16 cellular contexts compared by ENCODE assay signal in the genomic region with DNA sequence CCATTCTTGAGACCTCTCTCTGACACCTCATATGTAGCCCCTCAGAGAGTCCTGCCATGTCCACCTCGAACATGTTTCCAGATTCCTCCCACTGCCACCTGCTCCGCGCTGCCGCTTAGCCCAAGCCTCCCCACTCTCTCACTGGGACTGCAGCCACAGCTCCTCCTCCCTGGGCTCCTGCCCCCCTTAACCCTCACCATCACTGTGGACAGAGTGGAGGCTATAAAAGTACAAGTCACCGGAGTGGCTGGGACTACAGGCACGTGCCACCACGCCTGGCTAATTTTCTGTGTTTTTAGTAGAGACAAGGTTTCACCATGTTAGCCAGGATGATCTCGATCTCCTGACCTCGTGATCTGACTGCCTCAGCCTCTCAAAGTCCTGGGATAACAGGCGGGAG.
DNase-seq lines count a peak whose midpoint lies in the region; ATAC-seq and TF ChIP-seq lines count a peak whose summit lies in the region.
"Had no signal": no experiment of that assay in that cellular context is flagged by ENCODE, and none has a peak within 500 bp of the region (broad histone marks: within the 10 kb centered on the region; RNA-seq: fewer than 3 reads in every experiment).

No MANE protein-coding gene starts in this region.

- H3K4me3 ChIP-seq in left ventricle myocardium inferior = no peak overlapping the region
- H3K4me3 ChIP-seq in mucosa of descending colon = no peak overlapping the region

- 0 out of 2 replicates have a peak, but pooled peaks cover 5% of the 10 kb centered on the region for H3K4me1 Mint-ChIP-seq in WTC11
- H3K4me1 Mint-ChIP-seq in type B pancreatic cell (ENCODE audit: unreplicated experiment) = no peaks in the 10 kb centered on the region

- H3K9me3 Mint-ChIP-seq in WTC11 (no peaks in the 10 kb centered on the region), type B pancreatic cell (no peaks in the 10 kb centered on the region)

- no peak for TF ChIP-seq POLR2A in GM18505 (IDR thresholded peaks at IDR 0.05; ENCODE audit: borderline replicate concordance, extremely low read depth, insufficient read depth, insufficient read length)

- ATAC-seq in Right ventricle myocardium superior (ENCODE audit: poor library complexity) (peak; percentile 34), WTC11 (no peak), mucosa of descending colon (peak; percentile 20), GM18505 (IDR thresholded peaks at IDR 0.05; ENCODE audit: unreplicated experiment) (no peak), HG02571 (IDR thresholded peaks at IDR 0.05; ENCODE audit: unreplicated experiment) (no peak)

- no peak for DNase-seq in Right ventricle myocardium superior
- DNase-seq in left ventricle myocardium inferior = no peak
- DNase-seq in WTC11 (ENCODE audit: low spot score) = no peak
- DNase-seq in mucosa of descending colon = no peak
- DNase-seq in type B pancreatic cell (ENCODE audit: extremely low spot score, unreplicated experiment) = no peak
- no peak for DNase-seq in COLO668 (lab: John Stamatoyannopoulos, UW; ENCODE audit: unreplicated experiment)
- DNase-seq: CD4-positive, CD25-positive, alpha-beta regulatory T cell; GF-D8; NCI-H187; NCI-H2171; NCI-H446 treated with DMSO at 0.1 percent for 48 hours; NCI-H774; SHP77 treated with DMSO at 0.1 percent for 48 hours had no signal

- no peak overlapping the region for H3K27ac ChIP-seq in left ventricle myocardium inferior (replicated peaks)
- H3K27ac ChIP-seq: HL-60 had no signal

- intact Hi-C loops in Right ventricle myocardium superior (cut with DNase I) = no loop called here
- intact Hi-C loops in left ventricle myocardium inferior (cut with micrococcal nuclease) = no loop called here
- intact Hi-C loops in mucosa of descending colon (cut with DNase I, micrococcal nuclease) = no loop called here

- POLR2A ChIA-PET in WTC11 (lab: Charles Lee) = interaction anchor here (0.7 kb wide), 1 partner anchor 9 kb away, joined by 3 read pairs; no protein-coding TSS in a partner anchor

- H3K36me3 Mint-ChIP-seq in WTC11 = no peaks in the 10 kb centered on the region
- H3K36me3 Mint-ChIP-seq in type B pancreatic cell = no peaks in the 10 kb centered on the region
- H3K36me3 Mint-ChIP-seq: CD4-positive, CD25-positive, alpha-beta regulatory T cell had no signal

- H3K4me3 Mint-ChIP-seq in WTC11 (peak overlapping the region; percentile 57; the same call in 1 of the 2 replicates), type B pancreatic cell (peak overlapping the region; percentile 83)

- H3K27ac Mint-ChIP-seq in WTC11 (no peak overlapping the region), type B pancreatic cell (peak overlapping the region; percentile 66)
- H3K27ac Mint-ChIP-seq: CD4-positive, CD25-positive, alpha-beta regulatory T cell had no signal

- TF ChIP-seq CTCF in left ventricle myocardium inferior (IDR thresholded peaks at IDR 0.05; ENCODE audit: borderline replicate concordance) (no peak), WTC11 (IDR thresholded peaks at IDR 0.05) (no peak), mucosa of descending colon (IDR thresholded peaks at IDR 0.05) (no peak), type B pancreatic cell (conservative IDR thresholded peaks at IDR 0.05) (no peak)

- H3K4me1 ChIP-seq in left ventricle myocardium inferior (peaks cover 16% of the 10 kb centered on the region), mucosa of descending colon (ENCODE audit: low read depth) (peaks cover 20% of the 10 kb centered on the region)

- peaks cover 96% of the 10 kb centered on the region for H3K27me3 ChIP-seq in left ventricle myocardium inferior (ENCODE audit: low read depth)

- H3K36me3 ChIP-seq in left ventricle myocardium inferior (no peaks in the 10 kb centered on the region), mucosa of descending colon (ENCODE audit: low read depth) (no peaks in the 10 kb centered on the region)

- CTCF ChIA-PET in WTC11 (lab: Charles Lee) = interaction anchor here (0.7 to 1.7 kb wide), 8 partner anchors 9 to 155 kb away, joined by 3 to 9 read pairs (median 4); no protein-coding TSS in a partner anchor

- H3K27me3 Mint-ChIP-seq in WTC11 (ENCODE audit: low read depth) (peaks cover 92% of the 10 kb centered on the region), type B pancreatic cell (peaks cover 93% of the 10 kb centered on the region)

- H3K9me3 ChIP-seq in left ventricle myocardium inferior (replicated peaks) (no peaks in the 10 kb centered on the region), mucosa of descending colon (no peaks in the 10 kb centered on the region)

TF ChIP-seq in WTC11, 78 proteins besides CTCF, POLR2A, EP300 and RAD21 (continues in another document):
- no peak for TF ChIP-seq ZNF425 (CRISPR knock-in tag; conservative IDR thresholded peaks at IDR 0.05)
- TF ChIP-seq SP1 (CRISPR knock-in tag; conservative IDR thresholded peaks at IDR 0.05) = no peak
- no peak for TF ChIP-seq E2F4 (CRISPR knock-in tag; IDR thresholded peaks at IDR 0.05; ENCODE audit: borderline replicate concordance, low read depth)
- TF ChIP-seq ETV6 (CRISPR knock-in tag; IDR thresholded peaks at IDR 0.05) = no peak
- no peak for TF ChIP-seq ATF3 (CRISPR knock-in tag; conservative IDR thresholded peaks at IDR 0.05)
- TF ChIP-seq, protein P1, sequence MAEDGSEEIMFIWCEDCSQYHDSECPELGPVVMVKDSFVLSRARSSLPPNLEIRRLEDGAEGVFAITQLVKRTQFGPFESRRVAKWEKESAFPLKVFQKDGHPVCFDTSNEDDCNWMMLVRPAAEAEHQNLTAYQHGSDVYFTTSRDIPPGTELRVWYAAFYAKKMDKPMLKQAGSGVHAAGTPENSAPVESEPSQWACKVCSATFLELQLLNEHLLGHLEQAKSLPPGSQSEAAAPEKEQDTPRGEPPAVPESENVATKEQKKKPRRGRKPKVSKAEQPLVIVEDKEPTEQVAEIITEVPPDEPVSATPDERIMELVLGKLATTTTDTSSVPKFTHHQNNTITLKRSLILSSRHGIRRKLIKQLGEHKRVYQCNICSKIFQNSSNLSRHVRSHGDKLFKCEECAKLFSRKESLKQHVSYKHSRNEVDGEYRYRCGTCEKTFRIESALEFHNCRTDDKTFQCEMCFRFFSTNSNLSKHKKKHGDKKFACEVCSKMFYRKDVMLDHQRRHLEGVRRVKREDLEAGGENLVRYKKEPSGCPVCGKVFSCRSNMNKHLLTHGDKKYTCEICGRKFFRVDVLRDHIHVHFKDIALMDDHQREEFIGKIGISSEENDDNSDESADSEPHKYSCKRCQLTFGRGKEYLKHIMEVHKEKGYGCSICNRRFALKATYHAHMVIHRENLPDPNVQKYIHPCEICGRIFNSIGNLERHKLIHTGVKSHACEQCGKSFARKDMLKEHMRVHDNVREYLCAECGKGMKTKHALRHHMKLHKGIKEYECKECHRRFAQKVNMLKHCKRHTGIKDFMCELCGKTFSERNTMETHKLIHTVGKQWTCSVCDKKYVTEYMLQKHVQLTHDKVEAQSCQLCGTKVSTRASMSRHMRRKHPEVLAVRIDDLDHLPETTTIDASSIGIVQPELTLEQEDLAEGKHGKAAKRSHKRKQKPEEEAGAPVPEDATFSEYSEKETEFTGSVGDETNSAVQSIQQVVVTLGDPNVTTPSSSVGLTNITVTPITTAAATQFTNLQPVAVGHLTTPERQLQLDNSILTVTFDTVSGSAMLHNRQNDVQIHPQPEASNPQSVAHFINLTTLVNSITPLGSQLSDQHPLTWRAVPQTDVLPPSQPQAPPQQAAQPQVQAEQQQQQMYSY (CRISPR knock-in tag; IDR thresholded peaks at IDR 0.05) = no peak
- TF ChIP-seq ZNF423 (CRISPR knock-in tag; IDR thresholded peaks at IDR 0.05) = no peak
- no peak for TF ChIP-seq NFE2L1 (CRISPR knock-in tag; IDR thresholded peaks at IDR 0.05)
- no peak for TF ChIP-seq NR2C2 (CRISPR knock-in tag; IDR thresholded peaks at IDR 0.05)
- TF ChIP-seq NFYB (CRISPR knock-in tag; conservative IDR thresholded peaks at IDR 0.05; ENCODE audit: low read depth) = no peak

Comparison
In these comparisons a context has a peak if more than half of its experiments do, and no peak if none do; other contexts are left out.
1. ATAC-seq: peak in Right ventricle myocardium superior (single experiment) and mucosa of descending colon (single experiment); none in WTC11 (single experiment), GM18505 (single experiment) and HG02571 (single experiment).